8 cellular contexts compared by ENCODE assay signal in genomic region chr4:99893991-99894981, GRCh38. TPM values are rescaled to one million over a fixed set of nuclear protein-coding genes. Genes with fewer than 3 reads are reported as not detected.
A peak's percentile ranks its signal among the peaks of the same experiment; 100 is the strongest.
DNase-seq lines count a peak whose midpoint lies in the region; ATAC-seq and TF ChIP-seq lines count a peak whose summit lies in the region.

A gene with protein sequence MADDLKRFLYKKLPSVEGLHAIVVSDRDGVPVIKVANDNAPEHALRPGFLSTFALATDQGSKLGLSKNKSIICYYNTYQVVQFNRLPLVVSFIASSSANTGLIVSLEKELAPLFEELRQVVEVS (minus strand): TSS chr4:99894427. CDS start chr4:99893963, 464 bp downstream.

- no peaks in the 10 kb centered on the region for H3K27me3 Mint-ChIP-seq in natural killer cell (ENCODE audit: low read depth in 2 of 2)

- TF ChIP-seq CTCF in fibroblast of pulmonary artery (IDR thresholded peaks at IDR 0.05; ENCODE audit: low read length, missing control alignments), result no peak
- no peak for TF ChIP-seq CTCF in natural killer cell (IDR thresholded peaks at IDR 0.05)

- no peaks in the 10 kb centered on the region for H3K27me3 ChIP-seq in H7 (ENCODE audit: control insufficient read depth, insufficient read depth, low read length)

- H3K36me3 ChIP-seq in H7 (replicated peaks; ENCODE audit: control insufficient read depth, insufficient read depth, low read length), result no peaks in the 10 kb centered on the region

- peak; percentile 67 for TF ChIP-seq POLR2A in Raji (IDR thresholded peaks at IDR 0.05; ENCODE audit: insufficient read depth, low read depth, low read length)

- H3K4me3 ChIP-seq in H7 (ENCODE audit: insufficient read depth, low read depth, low read length) (peak within 1 kb of the TSS; percentile 66), fibroblast of pulmonary artery (replicated peaks; ENCODE audit: low read depth, low read length) (peak within 1 kb of the TSS; percentile 90)

- peak; percentile 96 to 99 (median 98) for ATAC-seq in natural killer cell

- H3K36me3 Mint-ChIP-seq in natural killer cell, result peaks cover 6% of the 10 kb centered on the region

- H3K4me1 Mint-ChIP-seq in natural killer cell, result peaks cover 33 to 34% of the 10 kb centered on the region in 2 donors

- peak within 1 kb of the TSS; percentile 86 for H3K4me3 Mint-ChIP-seq in natural killer cell

- H3K9me3 Mint-ChIP-seq in natural killer cell, result no peaks in the 10 kb centered on the region

- intact Hi-C loops in natural killer cell (cut with micrococcal nuclease), result loop anchor here (1.0 to 10.0 kb wide), 3 partner anchors 52 to 969 kb away; partner anchors contain the start of genes DNAJB14 and EIF4E

- peak; percentile 87 for DNase-seq in EL
- DNase-seq in H7, result peak; percentile 91
- DNase-seq in M059J (ENCODE audit: low read depth), result peak; percentile 85
- peak; percentile 84 for DNase-seq in activated T-helper 9 cell treated with anti-CD3 and anti-CD28 coated beads, Interleukin-2, amount 50 U/mL, for 16 hours (ENCODE audit: low read depth)
- DNase-seq in fibroblast of pulmonary artery (ENCODE audit: low read depth), result peak; percentile 93
- DNase-seq in natural killer cell, result peak; percentile 80
- DNase-seq in stimulated activated naive CD4-positive, alpha-beta T cell (lab: John Stamatoyannopoulos, UW), result peak; percentile 78 to 89 (median 86)

- H3K27ac Mint-ChIP-seq in natural killer cell, result peak within 1 kb of the TSS; percentile 81 to 95

RNA-seq across cellular contexts. Expression of the gene that starts here (rescaled TPM):
- total RNA-seq in H7 (2014; rRNA removed; shearing (Covaris generic)), result 32.2 and 32.9 TPM in 2 replicates
- total RNA-seq in M059J (2014; rRNA removed; shearing (Covaris generic)), result 27.9 and 44.0 TPM in 2 replicates
- total RNA-seq in natural killer cell, result 10 to 100 TPM; 18.1 to 29.9 (median 25.9) TPM

Comparison
In these comparisons a context has a peak if more than half of its experiments do, and no peak if none do; other contexts are left out.
1. Peak in every context shown above with its lines: DNase-seq, ATAC-seq and H3K4me3 ChIP-seq.